In the genomic region with DNA sequence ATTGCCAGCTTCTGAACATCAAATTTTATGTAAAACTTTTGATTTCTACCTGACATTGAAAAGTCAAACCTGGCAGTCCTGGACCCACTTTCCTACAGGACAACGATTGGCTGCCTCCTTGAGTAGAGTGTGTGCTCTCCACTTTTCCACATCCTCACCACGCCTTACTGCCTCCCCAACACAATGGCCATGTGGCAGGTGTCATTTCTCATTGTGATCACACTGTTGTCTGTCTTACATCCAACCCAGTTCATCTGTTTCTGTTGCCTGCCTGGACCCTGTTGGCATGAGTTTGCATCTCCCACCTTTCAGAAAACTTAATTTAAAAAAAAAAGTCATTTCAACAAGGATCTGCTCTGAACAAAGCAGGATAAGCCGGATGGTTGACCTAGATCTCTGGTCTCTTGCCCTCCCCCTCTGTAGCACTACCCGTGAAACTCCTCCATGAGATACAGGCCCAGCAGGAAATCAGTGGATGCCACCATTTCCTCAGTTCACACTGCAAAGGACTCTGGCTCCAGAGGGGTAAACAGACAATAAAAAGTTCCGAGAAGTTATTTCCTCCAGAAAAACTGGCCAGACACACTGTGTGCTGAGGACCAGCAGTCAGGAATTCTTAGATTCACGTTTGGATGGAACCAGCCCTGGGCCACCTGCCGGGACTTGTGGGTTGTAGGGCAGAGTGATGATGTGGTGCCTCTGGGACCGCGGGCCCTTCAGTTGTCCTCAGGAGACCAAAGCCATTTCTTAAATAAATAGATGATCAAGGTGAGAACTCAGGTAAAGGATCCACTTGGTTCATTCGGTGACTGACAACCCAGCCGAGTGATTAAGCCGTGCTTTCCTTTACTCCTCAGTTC, we compare ENCODE assay signal across 17 cellular contexts. TPM values are rescaled to one million over a fixed set of nuclear protein-coding genes. Genes with fewer than 3 reads are reported as not detected.
DNase-seq lines count a peak whose midpoint lies in the region; FAIRE-seq and TF ChIP-seq lines count a peak whose summit lies in the region.
"Had no signal": no experiment of that assay in that cellular context is flagged by ENCODE, and none has a peak within 500 bp of the region (broad histone marks: within the 10 kb centered on the region; RNA-seq: fewer than 3 reads in every experiment).

No MANE protein-coding gene starts in this region.

- H3K4me2 ChIP-seq in mammary epithelial cell (ENCODE audit: insufficient read depth, low read depth, low read length) (no peak overlapping the region), endothelial cell of umbilical vein (ENCODE audit: insufficient read depth, low read length) (no peak overlapping the region)
- H3K4me2 ChIP-seq: KMS-11 had no signal

- CTCF ChIA-PET in mammary epithelial cell (lab: Charles Lee; ENCODE audit: low non-redundant PET) = no interaction called here
- CTCF ChIA-PET in endothelial cell of umbilical vein (lab: Charles Lee) = interaction anchor here (1.4 kb wide), 1 partner anchor 153 kb away, joined by 3 read pairs; the partner anchor contains the start of gene ZNF618

- H3K9ac ChIP-seq in mammary epithelial cell (ENCODE audit: insufficient read depth, low read length) (no peak overlapping the region), endothelial cell of umbilical vein (replicated peaks; ENCODE audit: extremely low read depth, insufficient read depth, low read length) (no peak overlapping the region)
- H3K9ac ChIP-seq: KMS-11 had no signal

- POLR2A ChIA-PET in endothelial cell of umbilical vein (lab: Charles Lee) = no interaction called here

- WGBS in mammary epithelial cell (ENCODE audit: low coverage, missing lambda C conversion rate) = 90% methylated on average over 12 of the region's 12 CpGs

- dilution Hi-C loops in mammary epithelial cell (cut with HindIII; ENCODE audit: low sequenced_read_pairs) = no loop called here
- dilution Hi-C loops in endothelial cell of umbilical vein (cut with MboI; ENCODE audit: extremely low pct_ligation_motif_present, low sequenced_read_pairs) = no loop called here

- H3K9me3 ChIP-seq in breast epithelium = no peaks in the 10 kb centered on the region
- no peaks in the 10 kb centered on the region for H3K9me3 ChIP-seq in mammary epithelial cell (replicated peaks; ENCODE audit: insufficient read depth, low read length)
- H3K9me3 ChIP-seq in endothelial cell of umbilical vein (replicated peaks; ENCODE audit: control insufficient read depth, insufficient read depth, low read length) = no peaks in the 10 kb centered on the region

- TF ChIP-seq POLR2A in breast epithelium (IDR thresholded peaks at IDR 0.05) (no peak), endothelial cell of umbilical vein (IDR thresholded peaks at IDR 0.05; ENCODE audit: low read depth, low read length) (no peak)

- no peak overlapping the region for H3K4me3 ChIP-seq in breast epithelium
- H3K4me3 ChIP-seq in mammary epithelial cell (replicated peaks in 1 of 3; ENCODE audit: insufficient read depth in 1 of 3, low read depth in 2 of 3, low read length in 3 of 3) = no peak overlapping the region
- no peak overlapping the region for H3K4me3 ChIP-seq in endothelial cell of umbilical vein (replicated peaks in 1 of 3; ENCODE audit: insufficient read depth in 1 of 3, low read depth in 1 of 3, low read length in 3 of 3)

- no peaks in the 10 kb centered on the region for H3K36me3 ChIP-seq in breast epithelium
- H3K36me3 ChIP-seq in mammary epithelial cell (ENCODE audit: insufficient read depth, low read length) = peaks cover 3% of the 10 kb centered on the region
- peaks cover 24 to 53% of the 10 kb centered on the region in 2 experiments for H3K36me3 ChIP-seq in endothelial cell of umbilical vein (ENCODE audit: control insufficient read depth in 2 of 2, extremely low read depth in 1 of 2, insufficient read depth in 2 of 2, low read length in 2 of 2)

- H3K27ac ChIP-seq in breast epithelium = no peak overlapping the region
- no peak overlapping the region for H3K27ac ChIP-seq in mammary epithelial cell (ENCODE audit: insufficient read depth, low read depth, low read length)
- H3K27ac ChIP-seq in endothelial cell of umbilical vein (ENCODE audit: insufficient read depth, low read depth, low read length) = no peak overlapping the region
- H3K27ac ChIP-seq: KMS-11 had no signal

- peak; percentile 78 for FAIRE-seq in endothelial cell of umbilical vein (lab: Jason Lieb, UNC)
- FAIRE-seq: H54, HepG2 had no signal

- intact Hi-C loops in breast epithelium (cut with DNase I; ENCODE audit: low total_unique reads) = no loop called here
- intact Hi-C loops in mammary epithelial cell (cut with micrococcal nuclease) = no loop called here
- intact Hi-C loops in endothelial cell of umbilical vein (cut with micrococcal nuclease) = no loop called here

- H2AFZ ChIP-seq in mammary epithelial cell (ENCODE audit: low read depth, low read length) = no peak overlapping the region
- no peak overlapping the region for H2AFZ ChIP-seq in endothelial cell of umbilical vein (ENCODE audit: low read depth, low read length)

- no peaks in the 10 kb centered on the region for H3K79me2 ChIP-seq in mammary epithelial cell (ENCODE audit: insufficient read depth, low read length)
- no peaks in the 10 kb centered on the region for H3K79me2 ChIP-seq in endothelial cell of umbilical vein (ENCODE audit: control insufficient read depth, insufficient read depth, low read length)

- in situ Hi-C loops in mammary epithelial cell (cut with MboI; ENCODE audit: low sequenced_read_pairs in 2 of 2) = no loop called here

- TF ChIP-seq CTCF in breast epithelium (IDR thresholded peaks at IDR 0.05) (no peak), mammary epithelial cell (conservative IDR thresholded peaks at IDR 0.05 in 1 of 2, IDR thresholded peaks at IDR 0.05 in 1 of 2; ENCODE audit: extremely low read depth in 1 of 2, insufficient read depth in 1 of 2, low read depth in 1 of 2, low read length in 2 of 2) (no peak), endothelial cell of umbilical vein (IDR thresholded peaks at IDR 0.05; ENCODE audit: extremely low read depth in 1 of 2, insufficient read depth in 1 of 2, low read depth in 1 of 2, low read length in 2 of 2) (no peak)

- H3K4me1 ChIP-seq in breast epithelium (no peaks in the 10 kb centered on the region), mammary epithelial cell (ENCODE audit: insufficient read depth, low read length) (no peaks in the 10 kb centered on the region), endothelial cell of umbilical vein (ENCODE audit: control insufficient read depth, extremely low read depth, insufficient read depth, low read length) (peaks cover 6% of the 10 kb centered on the region)

- H3K27me3 ChIP-seq in breast epithelium = no peaks in the 10 kb centered on the region
- no peaks in the 10 kb centered on the region for H3K27me3 ChIP-seq in mammary epithelial cell (ENCODE audit: insufficient read depth, low read length)
- no peaks in the 10 kb centered on the region for H3K27me3 ChIP-seq in endothelial cell of umbilical vein (ENCODE audit: control insufficient read depth in 2 of 2, insufficient read depth in 2 of 2, low read length in 2 of 2)

- BruUV-seq in mammary epithelial cell (replicated peaks; lab: Mats Ljungman, UMichigan) (no TSS peak), endothelial cell of umbilical vein (replicated peaks; lab: Mats Ljungman, UMichigan) (no TSS peak)

- DNase-seq in breast epithelium (ENCODE audit: low spot score in 2 of 2) (peak; percentile 8 to 10), mammary epithelial cell (no peak), endothelial cell of umbilical vein (ENCODE audit: low read depth, low spot score) (peak; percentile 67), mesenteric fat pad (ENCODE audit: low spot score) (peak; percentile 39), SHP77 treated with DMSO at 0.1 percent for 48 hours (lab: John Stamatoyannopoulos, UW) (no peak), HK-2 (ENCODE audit: unreplicated experiment) (no peak), OCI-M2 (lab: John Stamatoyannopoulos, UW; ENCODE audit: unreplicated experiment) (no peak)
- no peak for DNase-seq in activated CD4-positive, alpha-beta T cell treated with anti-CD3 and anti-CD28 coated beads for 1 hour
- DNase-seq: CD4-positive, alpha-beta memory T cell; NCI-H1092; NCI-H1694; NCI-H446 had no signal

- no peaks in the 10 kb centered on the region for H3K9me1 ChIP-seq in endothelial cell of umbilical vein (replicated peaks; ENCODE audit: control insufficient read depth, extremely low read depth, insufficient read depth, low read length)

- H4K20me1 ChIP-seq in mammary epithelial cell (ENCODE audit: insufficient read depth, low read length) (no peaks in the 10 kb centered on the region), endothelial cell of umbilical vein (replicated peaks; ENCODE audit: control insufficient read depth, extremely low read depth, insufficient read depth, low read length) (no peaks in the 10 kb centered on the region)

TF ChIP-seq in endothelial cell of umbilical vein, 7 proteins besides CTCF, POLR2A, EP300 and RAD21:
- TF ChIP-seq POLR2AphosphoS5 (IDR thresholded peaks at IDR 0.05; ENCODE audit: insufficient read depth, low read depth, low read length) (no peak), MYC (IDR thresholded peaks at IDR 0.05; ENCODE audit: low read depth, low read length) (no peak), FOS (IDR thresholded peaks at IDR 0.05; ENCODE audit: borderline replicate concordance, insufficient read depth, low read length) (no peak), MAX (IDR thresholded peaks at IDR 0.05; ENCODE audit: insufficient read depth, insufficient read length) (no peak), EZH2 (IDR thresholded peaks at IDR 0.05; ENCODE audit: borderline replicate concordance, low read depth, low read length, severe bottlenecking) (no peak), GATA2 (IDR thresholded peaks at IDR 0.05; ENCODE audit: insufficient read depth, insufficient read length, low read depth, low read length) (no peak), JUN (IDR thresholded peaks at IDR 0.05; ENCODE audit: borderline replicate concordance, insufficient read depth, insufficient read length, low read depth) (no peak)

RNA-seq across cellular contexts. Expression of gene AMBP, which starts 48.6 kb away (rescaled TPM):
- total RNA-seq in breast epithelium = under 1 TPM in 1 of 3 donors, not detected in 2; 0.66 TPM
- total RNA-seq in mammary epithelial cell = not detected
- not detected for polyA plus RNA-seq in mammary epithelial cell
- not detected for polyA minus RNA-seq in mammary epithelial cell
- not detected in 2 replicates for total RNA-seq in endothelial cell of umbilical vein
- polyA plus RNA-seq in endothelial cell of umbilical vein = not detected in 2 replicates
- polyA plus RNA-seq in endothelial cell of umbilical vein (2011; cell fraction: cytosol; rRNA removed) = 0.04 and 0.06 TPM in 2 replicates
- polyA plus RNA-seq in endothelial cell of umbilical vein (2011; cell fraction: nucleus; rRNA removed) = 0.45 TPM in 1 of 2 replicates, not detected in the other
- not detected in 2 replicates for polyA plus RNA-seq in endothelial cell of umbilical vein (2012)
- polyA minus RNA-seq in endothelial cell of umbilical vein = 0.70 TPM in 1 of 2 replicates, not detected in the other
- not detected for polyA minus RNA-seq in endothelial cell of umbilical vein (2011; cell fraction: cytosol; rRNA and poly(A)+ RNA removed)
- not detected in 2 replicates for polyA minus RNA-seq in endothelial cell of umbilical vein (2011; cell fraction: nucleus; rRNA and poly(A)+ RNA removed)
- total RNA-seq in mesenteric fat pad = not detected
- total RNA-seq: A673; CD4-positive, alpha-beta memory T cell; MCF 10A had no signal
- polyA plus RNA-seq: CD4-positive, alpha-beta memory T cell had no signal

Comparison
In these comparisons a context has a peak if more than half of its experiments do, and no peak if none do; other contexts are left out.
1. DNase-seq: peak in breast epithelium (2 of 2), endothelial cell of umbilical vein (single experiment) and mesenteric fat pad (single experiment); none in mammary epithelial cell (single experiment), SHP77 treated with DMSO at 0.1 percent for 48 hours (single experiment), HK-2 (single experiment), OCI-M2 (single experiment) and activated CD4-positive, alpha-beta T cell treated with anti-CD3 and anti-CD28 coated beads for 1 hour (single experiment).